10 cellular contexts compared by ENCODE assay signal in the genomic region with DNA sequence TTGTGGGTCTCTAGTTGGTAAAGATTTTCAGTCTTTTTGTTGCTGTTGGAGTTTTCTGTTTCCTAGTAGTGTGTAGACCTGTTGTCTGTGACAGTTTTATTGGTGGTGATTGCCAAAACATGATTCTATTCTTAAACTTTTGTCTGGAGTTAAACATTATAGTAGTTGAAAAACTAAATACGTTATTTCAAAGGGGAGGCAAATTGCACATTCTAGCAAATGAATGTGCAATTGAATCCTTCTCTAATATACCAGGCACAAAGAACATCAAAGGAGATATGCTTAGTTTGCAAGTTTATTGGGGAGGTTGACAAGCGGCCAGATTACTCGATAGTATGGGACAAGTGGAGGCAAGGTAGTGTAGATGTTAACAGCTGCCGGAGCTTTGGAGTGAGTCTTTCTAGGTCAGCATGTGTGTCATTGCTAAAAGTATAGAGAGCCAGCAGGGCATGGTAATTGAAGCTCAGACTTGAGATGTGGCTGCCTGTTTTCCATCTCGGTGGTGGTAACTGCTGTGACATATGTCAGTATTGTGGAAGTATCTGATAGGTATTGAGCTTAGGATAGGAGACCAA. TPM values are rescaled to one million over a fixed set of nuclear protein-coding genes. Genes with fewer than 3 reads are reported as not detected.
DNase-seq lines count a peak whose midpoint lies in the region; ATAC-seq and TF ChIP-seq lines count a peak whose summit lies in the region.
"Had no signal": no experiment of that assay in that cellular context is flagged by ENCODE, and none has a peak within 500 bp of the region (broad histone marks: within the 10 kb centered on the region; RNA-seq: fewer than 3 reads in every experiment).

No MANE protein-coding gene starts in this region.

- H3K4me3 Mint-ChIP-seq in activated T-cell treated with anti-CD3 and anti-CD28 coated beads, Interleukin-2, amount 50 U/mL, for 72 hours, result peak overlapping the region; percentile 43 to 65
- peak overlapping the region; percentile 24 for H3K4me3 Mint-ChIP-seq in central memory CD8-positive, alpha-beta T cell
- H3K4me3 Mint-ChIP-seq in type B pancreatic cell, result peak overlapping the region; percentile 20

- no peaks in the 10 kb centered on the region for H3K9me3 ChIP-seq in muscle layer of duodenum (ENCODE audit: control insufficient read depth in 1 of 2, low read length in 2 of 2)
- no peaks in the 10 kb centered on the region for H3K9me3 ChIP-seq in BE2C
- H3K9me3 ChIP-seq: BLaER1, SJSA1 had no signal

- H3K36me3 Mint-ChIP-seq in activated T-cell treated with anti-CD3 and anti-CD28 coated beads, Interleukin-2, amount 50 U/mL, for 72 hours (ENCODE audit: insufficient read depth in 2 of 2), result peaks cover 26 to 44% of the 10 kb centered on the region in 2 donors
- H3K36me3 Mint-ChIP-seq in central memory CD8-positive, alpha-beta T cell (ENCODE audit: insufficient read depth), result peaks cover 45% of the 10 kb centered on the region
- peaks cover 40% of the 10 kb centered on the region for H3K36me3 Mint-ChIP-seq in type B pancreatic cell

- H3K4me1 Mint-ChIP-seq in activated T-cell treated with anti-CD3 and anti-CD28 coated beads, Interleukin-2, amount 50 U/mL, for 72 hours (ENCODE audit: low read depth), result peaks cover 91% of the 10 kb centered on the region
- H3K4me1 Mint-ChIP-seq in central memory CD8-positive, alpha-beta T cell, result peaks cover 77% of the 10 kb centered on the region
- H3K4me1 Mint-ChIP-seq in type B pancreatic cell (ENCODE audit: unreplicated experiment), result peaks cover 46% of the 10 kb centered on the region

- H3K36me3 ChIP-seq in muscle layer of duodenum (ENCODE audit: control insufficient read depth in 1 of 2, insufficient read depth in 2 of 2, low read length in 2 of 2), result peaks cover 14 to 35% of the 10 kb centered on the region in 2 donors
- H3K36me3 ChIP-seq in BE2C, result peaks cover 29% of the 10 kb centered on the region

- H3K4me1 ChIP-seq in muscle layer of duodenum (ENCODE audit: control insufficient read depth in 1 of 2, insufficient read depth in 2 of 2, low read length in 2 of 2) (peaks cover 26 to 64% of the 10 kb centered on the region in 2 donors), BE2C (peaks cover 16% of the 10 kb centered on the region)

- ATAC-seq in activated T-cell treated with anti-CD3 and anti-CD28 coated beads, Interleukin-2, amount 50 U/mL, for 72 hours (replicated peaks in 1 of 2), result no peak
- no peak for ATAC-seq in central memory CD8-positive, alpha-beta T cell (replicated peaks; ENCODE audit: extremely low read depth, poor library complexity, severe bottlenecking)
- no peak for ATAC-seq in GM18511 (IDR thresholded peaks at IDR 0.05; ENCODE audit: unreplicated experiment)

- TF ChIP-seq CTCF in type B pancreatic cell (conservative IDR thresholded peaks at IDR 0.05), result no peak
- no peak for TF ChIP-seq CTCF in BE2C (IDR thresholded peaks at IDR 0.05; ENCODE audit: low read depth, low read length)

- H3K4me3 ChIP-seq in muscle layer of duodenum (ENCODE audit: low read depth in 1 of 2, low read length in 2 of 2) (no peak overlapping the region), BE2C (ENCODE audit: low read depth, low read length) (no peak overlapping the region)
- H3K4me3 ChIP-seq: BLaER1, SJSA1 had no signal

- no peaks in the 10 kb centered on the region for H3K9me3 Mint-ChIP-seq in activated T-cell treated with anti-CD3 and anti-CD28 coated beads, Interleukin-2, amount 50 U/mL, for 72 hours
- H3K9me3 Mint-ChIP-seq in central memory CD8-positive, alpha-beta T cell, result no peaks in the 10 kb centered on the region
- H3K9me3 Mint-ChIP-seq in type B pancreatic cell, result peaks cover 4% of the 10 kb centered on the region

- peak overlapping the region; percentile 94 for H3K27ac Mint-ChIP-seq in activated T-cell treated with anti-CD3 and anti-CD28 coated beads, Interleukin-2, amount 50 U/mL, for 72 hours
- H3K27ac Mint-ChIP-seq in central memory CD8-positive, alpha-beta T cell (ENCODE audit: low read depth), result peak overlapping the region; percentile 80
- peak overlapping the region; percentile 88 for H3K27ac Mint-ChIP-seq in type B pancreatic cell

- H3K27ac ChIP-seq in muscle layer of duodenum (ENCODE audit: low read length), result peak overlapping the region; percentile 66
- H3K27ac ChIP-seq: BLaER1, SJSA1 had no signal

- DNase-seq in activated T-cell treated with anti-CD3 and anti-CD28 coated beads, Interleukin-2, amount 50 U/mL, for 72 hours, result no peak
- DNase-seq in activated T-cell treated with anti-CD3 and anti-CD28 coated beads, Interleukin-2, amount 50 U/mL, for 48 hours, result no peak
- no peak for DNase-seq in central memory CD8-positive, alpha-beta T cell (ENCODE audit: low spot score in 2 of 2)
- DNase-seq in type B pancreatic cell (ENCODE audit: extremely low spot score, unreplicated experiment), result no peak
- no peak for DNase-seq in nucleus accumbens (lab: John Stamatoyannopoulos, UW)
- no peak for DNase-seq in BE2C

- H3K27me3 ChIP-seq in muscle layer of duodenum (ENCODE audit: low read depth, low read length), result no peaks in the 10 kb centered on the region
- no peaks in the 10 kb centered on the region for H3K27me3 ChIP-seq in BE2C
- H3K27me3 ChIP-seq: BLaER1, SJSA1 had no signal

- no peaks in the 10 kb centered on the region for H3K27me3 Mint-ChIP-seq in activated T-cell treated with anti-CD3 and anti-CD28 coated beads, Interleukin-2, amount 50 U/mL, for 72 hours (ENCODE audit: low read depth)
- H3K27me3 Mint-ChIP-seq in central memory CD8-positive, alpha-beta T cell, result no peaks in the 10 kb centered on the region
- no peaks in the 10 kb centered on the region for H3K27me3 Mint-ChIP-seq in type B pancreatic cell

RNA-seq across cellular contexts. Expression of a gene that starts 20.6 kb away (rescaled TPM):
- 100 to 1,000 TPM; 208 to 246 TPM for total RNA-seq in activated T-cell treated with anti-CD3 and anti-CD28 coated beads, Interleukin-2, amount 50 U/mL, for 72 hours
- total RNA-seq in type B pancreatic cell (ENCODE audit: low replicate concordance), result 123 and 135 TPM in 2 replicates
- polyA plus RNA-seq in BE2C (2012; ENCODE audit: insufficient read depth, insufficient read length, low read depth), result 77.7 TPM
